13 cellular contexts compared by ENCODE assay signal in genomic region chr16:29644338-29644857, GRCh38. TPM values are rescaled to one million over a fixed set of nuclear protein-coding genes. Genes with fewer than 3 reads are reported as not detected.
DNase-seq lines count a peak whose midpoint lies in the region; ATAC-seq, FAIRE-seq and TF ChIP-seq lines count a peak whose summit lies in the region.
"Had no signal": no experiment of that assay in that cellular context is flagged by ENCODE, and none has a peak within 500 bp of the region (broad histone marks: within the 10 kb centered on the region; RNA-seq: fewer than 3 reads in every experiment).

No MANE protein-coding gene starts in this region.

- no peaks in the 10 kb centered on the region for H3K27me3 ChIP-seq in K562 (ENCODE audit: control insufficient read depth in 2 of 2, insufficient read depth in 2 of 2, low read length in 2 of 2)
- no peaks in the 10 kb centered on the region for H3K27me3 ChIP-seq in adrenal gland
- H3K27me3 ChIP-seq: testis had no signal

- peak; percentile 75 for DNase-seq in GM12864 (ENCODE audit: low read depth)
- peak in 1 of 4 experiments; percentile 5 for DNase-seq in K562 (ENCODE audit: extremely low read depth in 1 of 4, low spot score in 3 of 4)
- no peak for DNase-seq in adrenal gland
- no peak for DNase-seq in NCI-H510A treated with DMSO at 0.1 percent for 48 hours (lab: John Stamatoyannopoulos, UW)
- no peak for DNase-seq in HPDE6-E6E7 (ENCODE audit: extremely low spot score)
- DNase-seq in SW480 (ENCODE audit: low spot score) = no peak
- DNase-seq: activated naive CD4-positive, alpha-beta T cell treated with Interleukin-2 at 50 U/mL for 16 hours; dermis blood vessel endothelial cell; KBM-7; testis had no signal

- no peaks in the 10 kb centered on the region for H3K79me2 ChIP-seq in K562 (ENCODE audit: control insufficient read depth, insufficient read depth, low read length)

- H3K4me3 ChIP-seq in GM12864 (ENCODE audit: low read depth, low read length) (no peak overlapping the region), K562 (no peak overlapping the region), adrenal gland (no peak overlapping the region)
- H3K4me3 ChIP-seq: testis had no signal

- WGBS in K562 (ENCODE audit: insufficient coverage, low coverage, missing lambda C conversion rate) = 73% methylated on average over 9 of the region's 9 CpGs
- 74 to 84% (median 77%) methylated on average over 9 of the region's 9 CpGs for WGBS in adrenal gland, 4 donors

- H3K9me3 ChIP-seq in K562 (replicated peaks; ENCODE audit: control insufficient read depth, insufficient read depth, low read depth, low read length) = no peaks in the 10 kb centered on the region
- no peaks in the 10 kb centered on the region for H3K9me3 ChIP-seq in adrenal gland (replicated peaks in 1 of 3)
- H3K9me3 ChIP-seq: testis had no signal

- no peak for TF ChIP-seq CTCF in GM12864 (IDR thresholded peaks at IDR 0.05; ENCODE audit: low read depth, low read length, missing control alignments)
- TF ChIP-seq CTCF in K562 (IDR thresholded peaks at IDR 0.05 in 2 of 3, conservative IDR thresholded peaks at IDR 0.05 in 1 of 3; ENCODE audit: insufficient read depth in 2 of 3, low read depth in 1 of 3, low read length in 3 of 3) = no peak
- TF ChIP-seq CTCF in adrenal gland (IDR thresholded peaks at IDR 0.05) = no peak

- H3K27ac ChIP-seq in K562 (ENCODE audit: extremely low read depth, low read depth, low read length) = peak overlapping the region; percentile 40; the same call in 1 of the 3 replicates
- H3K27ac ChIP-seq in adrenal gland = no peak overlapping the region
- H3K27ac ChIP-seq: testis had no signal

- peak overlapping the region; percentile 9 to 17; a peak in 2 of 4 replicates for H3K9ac ChIP-seq in K562 (ENCODE audit: insufficient read depth in 1 of 2, low read depth in 2 of 2, low read length in 2 of 2)

- CTCF ChIA-PET in K562 (lab: Yijun Ruan, JAX; ENCODE audit: low intra/inter-chr PET ratio) = no interaction called here

- POLR2A ChIA-PET in K562 (lab: Yijun Ruan, JAX) = no interaction called here

- TF ChIP-seq POLR2A in K562 (conservative IDR thresholded peaks at IDR 0.05) (no peak), adrenal gland (IDR thresholded peaks at IDR 0.05) (no peak)

- H3K36me3 ChIP-seq in K562 (ENCODE audit: control insufficient read depth, insufficient read depth, low read length) (no peaks in the 10 kb centered on the region), adrenal gland (replicated peaks in 1 of 2) (no peaks in the 10 kb centered on the region)

- ATAC-seq in GM19397 (IDR thresholded peaks at IDR 0.05; ENCODE audit: unreplicated experiment) = peak; percentile 67
- ATAC-seq in HG03103 (IDR thresholded peaks at IDR 0.05; ENCODE audit: low read depth, unreplicated experiment) = peak; percentile 51
- no peak for ATAC-seq in K562

- no peak overlapping the region for H3K4me2 ChIP-seq in K562 (ENCODE audit: insufficient read depth, low read length)

- H2AFZ ChIP-seq in K562 (ENCODE audit: low read depth, low read length) = peak overlapping the region; percentile 86

- H4K20me1 ChIP-seq in K562 (replicated peaks; ENCODE audit: control insufficient read depth, insufficient read depth, low read length) = no peaks in the 10 kb centered on the region

- no peaks in the 10 kb centered on the region for H3K9me1 ChIP-seq in K562 (ENCODE audit: control insufficient read depth, insufficient read depth, low read length)

- BruUV-seq in K562 (replicated peaks; lab: Mats Ljungman, UMichigan) = no TSS peak

- in situ Hi-C loops in K562 (cut with MboI) = no loop called here

- intact Hi-C loops in K562 (cut with micrococcal nuclease) (loop anchor here (2.0 to 5.0 kb wide), 4 partner anchors 18 to 68 kb away; partner anchors contain the start of genes QPRT and SPN), adrenal gland (cut with DNase I) (no loop called here)

- FAIRE-seq in K562 (lab: Jason Lieb, UNC) = no peak

- H3K4me1 ChIP-seq in K562 (replicated peaks in 1 of 2; ENCODE audit: control insufficient read depth in 2 of 2, insufficient read depth in 2 of 2, low read length in 2 of 2) = peaks cover 21 to 26% of the 10 kb centered on the region in 2 experiments
- no peaks in the 10 kb centered on the region for H3K4me1 ChIP-seq in adrenal gland (replicated peaks in 1 of 2)

- no peak for TF ChIP-seq RAD21 in K562 (CRISPR knock-in tag; conservative IDR thresholded peaks at IDR 0.05 in 1 of 2, IDR thresholded peaks at IDR 0.05 in 1 of 2)

- TF ChIP-seq EP300 in K562 (IDR thresholded peaks at IDR 0.05; ENCODE audit: low read length) = no peak

TF ChIP-seq in K562, 482 proteins besides CTCF, POLR2A, EP300 and RAD21 (continues in another document):
- TF ChIP-seq CREBBP (IDR thresholded peaks at IDR 0.05; ENCODE audit: low read depth, low read length) (no peak), RFX1 (IDR thresholded peaks at IDR 0.05) (no peak), NCOR1 (IDR thresholded peaks at IDR 0.05) (no peak), ATF2 (CRISPR knock-in tag; IDR thresholded peaks at IDR 0.05) (no peak), RFX5 (IDR thresholded peaks at IDR 0.05; ENCODE audit: low read depth, low read length) (no peak), CTBP1 (IDR thresholded peaks at IDR 0.05; ENCODE audit: borderline replicate concordance) (no peak), FOXM1 (IDR thresholded peaks at IDR 0.05; ENCODE audit: low read depth) (no peak), FOXM1 (CRISPR knock-in tag; IDR thresholded peaks at IDR 0.05; ENCODE audit: low read depth) (no peak), SREBF1 (IDR thresholded peaks at IDR 0.05; ENCODE audit: borderline replicate concordance, low read depth, low read length) (no peak)

RNA-seq across cellular contexts. Expression of gene SPN, which starts 18.6 kb away (rescaled TPM):
- 97.4 and 224 TPM in 2 replicates for total RNA-seq in K562 (2011; cell fraction: chromatin; rRNA removed; ENCODE audit: low replicate concordance)
- total RNA-seq in K562 (2011; cell fraction: nucleolus; rRNA removed) = 129 and 166 TPM in 2 replicates
- 142 and 171 TPM in 2 replicates for total RNA-seq in K562 (2011; cell fraction: nucleoplasm; rRNA removed)
- total RNA-seq in K562 (2014; rRNA removed) (75.4 and 91.8 TPM in 2 replicates), K562 (2014; rRNA removed; fragmentation: Illumina TruSeq; extraction: Trizol) (80.6 and 85.0 TPM in 2 replicates), K562 (2015; rRNA removed; fragmentation: Illumina TruSeq; extraction: Trizol) (110 and 114 TPM in 2 replicates), K562 (2021) (202 and 225 TPM in 2 replicates), adrenal gland (1 to 10 TPM in 6 of 8 donors, under 1 TPM in 2; 0.24 to 2.6 (median 1.4) TPM)
- polyA plus RNA-seq in K562 (2011; rRNA removed) (56.7 and 114 TPM in 2 replicates), K562 (2014; fragmentation: Illumina TruSeq; extraction: Trizol) (174 and 221 TPM in 2 replicates), K562 (2014; fragmentation: Nextera tagmentation; extraction: Ambion mirVana) (10 to 100 TPM; 24.3 to 34.3 TPM), K562 (2014; rRNA removed) (74.2 and 79.4 TPM in 2 replicates), adrenal gland (1 to 10 TPM in 1 of 3 donors, under 1 TPM in 2; 0.54 to 3.1 (median 0.64) TPM)
- polyA plus RNA-seq in K562 (2011; cell fraction: cytosol; rRNA removed) = 56.3 and 107 TPM in 2 replicates
- polyA plus RNA-seq in K562 (2011; cell fraction: nucleus; rRNA removed) = 80.5 and 114 TPM in 2 replicates
- polyA plus RNA-seq in K562 (2012) = 152 and 220 TPM in 2 replicates
- polyA minus RNA-seq in K562 (2011; rRNA and poly(A)+ RNA removed) = 64.6 and 73.0 TPM in 2 replicates
- 66.4 and 80.3 TPM in 2 replicates for polyA minus RNA-seq in K562 (2011; cell fraction: cytosol; rRNA and poly(A)+ RNA removed)
- polyA minus RNA-seq in K562 (2011; cell fraction: nucleus; rRNA and poly(A)+ RNA removed) = 15.9 and 30.7 TPM in 2 replicates
- total RNA-seq: dermis blood vessel endothelial cell, myocyte had no signal

RNA-seq across cellular contexts. Expression of gene QPRT, which starts 34.6 kb away (rescaled TPM):
- total RNA-seq in K562 (2011; cell fraction: chromatin; rRNA removed; ENCODE audit: low replicate concordance) = 45.6 and 86.1 TPM in 2 replicates
- 57.9 and 68.0 TPM in 2 replicates for total RNA-seq in K562 (2011; cell fraction: nucleolus; rRNA removed)
- total RNA-seq in K562 (2011; cell fraction: nucleoplasm; rRNA removed) = 66.3 and 114 TPM in 2 replicates
- total RNA-seq in K562 (2014; rRNA removed) (112 and 115 TPM in 2 replicates), K562 (2014; rRNA removed; fragmentation: Illumina TruSeq; extraction: Trizol) (37.3 and 39.2 TPM in 2 replicates), K562 (2015; rRNA removed; fragmentation: Illumina TruSeq; extraction: Trizol) (72.8 and 76.7 TPM in 2 replicates), K562 (2021) (80.7 and 86.5 TPM in 2 replicates), adrenal gland (100 to 1,000 TPM in 7 of 8 donors, 10 to 100 TPM in 1; 64.5 to 325 (median 136) TPM)
- polyA plus RNA-seq in K562 (2011; rRNA removed) (38.9 and 73.1 TPM in 2 replicates), K562 (2014; fragmentation: Illumina TruSeq; extraction: Trizol) (64.1 and 72.4 TPM in 2 replicates), K562 (2014; fragmentation: Nextera tagmentation; extraction: Ambion mirVana) (10 to 100 TPM in 1 of 2 experiments, 1 to 10 TPM in 1; 7.7 to 10.8 TPM), K562 (2014; rRNA removed) (64.3 and 68.8 TPM in 2 replicates), adrenal gland (100 to 1,000 TPM in 1 of 3 donors, 10 to 100 TPM in 2; 48.8 to 111 (median 54.7) TPM)
- 79.6 and 90.5 TPM in 2 replicates for polyA plus RNA-seq in K562 (2011; cell fraction: cytosol; rRNA removed)
- polyA plus RNA-seq in K562 (2011; cell fraction: nucleus; rRNA removed) = 56.0 and 57.6 TPM in 2 replicates
- 120 and 164 TPM in 2 replicates for polyA plus RNA-seq in K562 (2012)
- 37.4 and 44.7 TPM in 2 replicates for polyA minus RNA-seq in K562 (2011; rRNA and poly(A)+ RNA removed)
- polyA minus RNA-seq in K562 (2011; cell fraction: cytosol; rRNA and poly(A)+ RNA removed) = 56.5 and 107 TPM in 2 replicates
- 12.7 and 19.0 TPM in 2 replicates for polyA minus RNA-seq in K562 (2011; cell fraction: nucleus; rRNA and poly(A)+ RNA removed)

Comparison
In these comparisons a context has a peak if more than half of its experiments do, and no peak if none do; other contexts are left out.
1. RNA of gene SPN, which starts 18.6 kb away (total RNA-seq): 75.4 to 225 TPM in K562; 0.24 to 2.6 TPM in adrenal gland; every median in the first group is over 10 times any median in the second.